12 cellular contexts compared by ENCODE assay signal in the genomic region with DNA sequence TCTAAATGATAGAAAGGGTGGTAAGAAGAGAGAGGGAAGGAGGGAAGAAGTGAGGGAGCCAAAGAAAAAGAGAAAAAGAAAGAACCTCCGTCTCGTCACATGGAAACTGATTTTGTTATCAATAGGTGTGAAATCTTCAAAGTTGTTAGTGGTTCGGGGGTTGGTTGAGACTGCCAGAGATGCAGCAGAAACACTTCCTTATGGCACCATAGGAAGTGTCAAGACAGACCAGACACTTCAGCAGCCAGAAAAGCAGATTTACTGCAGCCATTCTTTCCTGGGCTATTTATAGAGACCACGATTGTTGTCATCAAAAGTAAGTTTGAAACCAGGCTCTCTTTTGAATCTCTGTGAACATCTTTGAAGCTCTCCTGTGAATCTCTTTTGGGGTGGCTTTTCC.
"Had no signal": no experiment of that assay in that cellular context is flagged by ENCODE, and none has a peak within 500 bp of the region (broad histone marks: within the 10 kb centered on the region; RNA-seq: fewer than 3 reads in every experiment).

No MANE protein-coding gene starts in this region.

- H3K36me3 ChIP-seq: breast epithelium, SJCRH30, tibial nerve had no signal

- H3K27me3 ChIP-seq: breast epithelium, SJCRH30, tibial nerve had no signal

- H3K27ac ChIP-seq: breast epithelium, SJCRH30, skin epidermis, tibial nerve had no signal

- H3K4me1 ChIP-seq: breast epithelium, tibial nerve had no signal

- DNase-seq: activated T-cell treated with anti-CD3 and anti-CD28 coated beads, Interleukin-2, amount 50 U/mL, for 72 hours; aorta; foreskin melanocyte; head of caudate nucleus; islet precursor cell; SJCRH30; stimulated activated CD4-positive, alpha-beta T cell treated with anti-CD3 and anti-CD28 coated beads, Interleukin-4, amount 100 ng/mL, for 4 hours had no signal

- H3K27ac Mint-ChIP-seq: activated naive CD4-positive, alpha-beta T cell treated with anti-CD3 and anti-CD28 coated beads, Interleukin-2, amount 50 U/mL, for 24 hours; activated T-cell treated with anti-CD3 and anti-CD28 coated beads, Interleukin-2, amount 50 U/mL, for 72 hours had no signal

- H3K27me3 Mint-ChIP-seq: activated naive CD4-positive, alpha-beta T cell treated with anti-CD3 and anti-CD28 coated beads, Interleukin-2, amount 50 U/mL, for 24 hours had no signal

- H3K9me3 Mint-ChIP-seq: activated naive CD4-positive, alpha-beta T cell treated with anti-CD3 and anti-CD28 coated beads, Interleukin-2, amount 50 U/mL, for 24 hours; activated T-cell treated with anti-CD3 and anti-CD28 coated beads, Interleukin-2, amount 50 U/mL, for 72 hours had no signal

- H3K4me3 Mint-ChIP-seq: activated naive CD4-positive, alpha-beta T cell treated with anti-CD3 and anti-CD28 coated beads, Interleukin-2, amount 50 U/mL, for 24 hours had no signal

- H3K9me3 ChIP-seq: breast epithelium, SJCRH30, tibial nerve had no signal

- ATAC-seq: left lobe of liver had no signal

- H3K36me3 Mint-ChIP-seq: activated naive CD4-positive, alpha-beta T cell treated with anti-CD3 and anti-CD28 coated beads, Interleukin-2, amount 50 U/mL, for 24 hours had no signal

- H3K4me3 ChIP-seq: breast epithelium, SJCRH30, skin epidermis, tibial nerve had no signal
